Comparison of ENCODE assay signal across 9 cellular contexts in genomic region chr4:89868999-89869589, GRCh38. TPM values are rescaled to one million over a fixed set of nuclear protein-coding genes. Genes with fewer than 3 reads are reported as not detected.
DNase-seq lines count a peak whose midpoint lies in the region; ATAC-seq, FAIRE-seq and TF ChIP-seq lines count a peak whose summit lies in the region.
"Had no signal": no experiment of that assay in that cellular context is flagged by ENCODE, and none has a peak within 500 bp of the region (broad histone marks: within the 10 kb centered on the region; RNA-seq: fewer than 3 reads in every experiment).

No MANE protein-coding gene starts in this region.

- H3K4me3 ChIP-seq in heart left ventricle (no peak overlapping the region), right cardiac atrium (ENCODE audit: low read length) (no peak overlapping the region), SU-DHL-6 (ENCODE audit: insufficient read depth, low read length, poor library complexity, severe bottlenecking) (no peak overlapping the region), upper lobe of right lung (no peak overlapping the region)

- H3F3A ChIP-seq in SU-DHL-6 (ENCODE audit: insufficient read depth) = no peaks in the 10 kb centered on the region

- H4K20me1 ChIP-seq in SU-DHL-6 (ENCODE audit: low read depth, low read length) = no peaks in the 10 kb centered on the region

- H3K9me2 ChIP-seq in SU-DHL-6 (replicated peaks; ENCODE audit: insufficient read depth, low read length) = no peaks in the 10 kb centered on the region

- H3K4me1 ChIP-seq in heart left ventricle (no peaks in the 10 kb centered on the region), right cardiac atrium (ENCODE audit: control insufficient read depth, insufficient read depth, low read length) (no peaks in the 10 kb centered on the region), upper lobe of right lung (no peaks in the 10 kb centered on the region)

- peak; percentile 94 for FAIRE-seq in frontal cortex (lab: Jason Lieb, UNC)

- no peak overlapping the region for H3K4me2 ChIP-seq in SU-DHL-6 (ENCODE audit: low read depth, low read length, poor library complexity, severe bottlenecking)

- no peak for TF ChIP-seq POLR2A in heart left ventricle (IDR thresholded peaks at IDR 0.05)

- ATAC-seq in heart left ventricle = no peak
- ATAC-seq in right cardiac atrium = no peak
- no peak for ATAC-seq in upper lobe of right lung
- no peak for ATAC-seq in HG03354 (IDR thresholded peaks at IDR 0.05; ENCODE audit: poor library complexity, severe bottlenecking, unreplicated experiment)
- ATAC-seq: naive thymus-derived CD4-positive, alpha-beta T cell had no signal

- H3K27me3 ChIP-seq in heart left ventricle = no peaks in the 10 kb centered on the region
- no peaks in the 10 kb centered on the region for H3K27me3 ChIP-seq in right cardiac atrium (ENCODE audit: control insufficient read depth, insufficient read depth)
- H3K27me3 ChIP-seq in SU-DHL-6 (ENCODE audit: low read length) = no peaks in the 10 kb centered on the region
- no peaks in the 10 kb centered on the region for H3K27me3 ChIP-seq in upper lobe of right lung

- H3K36me3 ChIP-seq in heart left ventricle (no peaks in the 10 kb centered on the region), SU-DHL-6 (ENCODE audit: low read length) (no peaks in the 10 kb centered on the region), upper lobe of right lung (no peaks in the 10 kb centered on the region)

- no peak overlapping the region for H2AFZ ChIP-seq in SU-DHL-6 (ENCODE audit: low read depth, low read length, severe bottlenecking)

- no peaks in the 10 kb centered on the region for H3K79me2 ChIP-seq in SU-DHL-6 (ENCODE audit: insufficient read depth, low read length)

- 64 to 69% (median 66%) methylated on average over 2 of the region's 2 CpGs for WGBS in heart left ventricle, 4 donors
- WGBS in right cardiac atrium = 56% methylated on average over 2 of the region's 2 CpGs

- peaks cover 0 to 2% (median 0%) of the 10 kb centered on the region in 12 donors for H3K9me3 ChIP-seq in heart left ventricle
- no peaks in the 10 kb centered on the region for H3K9me3 ChIP-seq in right cardiac atrium (ENCODE audit: control insufficient read depth, low read length)
- H3K9me3 ChIP-seq in SU-DHL-6 (ENCODE audit: insufficient read depth, low read length) = no peaks in the 10 kb centered on the region
- no peaks in the 10 kb centered on the region for H3K9me3 ChIP-seq in upper lobe of right lung

- intact Hi-C loops in heart left ventricle (cut with DNase I) = loop anchor here in 2 of 10 donors (2.0 to 10.0 kb wide), 2 partner anchors 210 to 214 kb away; no protein-coding TSS in a partner anchor
- intact Hi-C loops in right cardiac atrium (cut with DNase I) = loop anchor here in 1 of 4 donors (5.0 kb wide), 1 partner anchor 212 kb away; no protein-coding TSS in a partner anchor
- intact Hi-C loops in upper lobe of right lung (cut with DNase I) = no loop called here

- TF ChIP-seq CTCF in heart left ventricle (IDR thresholded peaks at IDR 0.05) (peak; percentile 22 to 68 (median 48)), SU-DHL-6 (IDR thresholded peaks at IDR 0.05; ENCODE audit: insufficient read depth, low read length, poor library complexity, severe bottlenecking) (peak; percentile 15), upper lobe of right lung (IDR thresholded peaks at IDR 0.05) (peak; percentile 59)

- no peak overlapping the region for H3K9ac ChIP-seq in SU-DHL-6 (ENCODE audit: low read length)

- DNase-seq in heart left ventricle (no peak), right cardiac atrium (no peak), frontal cortex (ENCODE audit: low spot score in 2 of 2) (no peak), upper lobe of right lung (no peak)
- DNase-seq in activated CD4-positive, CD25-positive, alpha-beta regulatory T cell treated with anti-CD3 and anti-CD28 coated beads, Interleukin-2, amount 50 U/mL, for 72 hours = no peak
- no peak for DNase-seq in activated CD4-positive, alpha-beta T cell treated with anti-CD3 and anti-CD28 coated beads, Interleukin-2, amount 50 U/mL, for 1 hour
- DNase-seq: naive thymus-derived CD4-positive, alpha-beta T cell had no signal

- H3K27ac ChIP-seq in heart left ventricle (no peak overlapping the region), right cardiac atrium (ENCODE audit: low read length) (no peak overlapping the region), SU-DHL-6 (ENCODE audit: low read depth, low read length) (no peak overlapping the region), upper lobe of right lung (no peak overlapping the region)

RNA-seq across cellular contexts. Expression of gene MMRN1, which starts 25.6 kb away (rescaled TPM):
- total RNA-seq in heart left ventricle (1 to 10 TPM in 7 of 9 donors, under 1 TPM in 2; 0.14 to 9.9 (median 1.5) TPM), right cardiac atrium (10 to 100 TPM in 1 of 4 donors, 1 to 10 TPM in 3; 3.3 to 14.1 (median 5.5) TPM), frontal cortex (2.4 TPM), upper lobe of right lung (67.4 TPM)
- polyA plus RNA-seq in heart left ventricle (1 to 10 TPM in 1 of 2 donors, under 1 TPM in 1; 0.80 to 1.6 TPM), right cardiac atrium (3.8 TPM)

RNA-seq across cellular contexts. Expression of gene SNCA, which starts 32.1 kb away (rescaled TPM):
- total RNA-seq in heart left ventricle (10 to 100 TPM in 3 of 9 donors, 1 to 10 TPM in 6; 2.5 to 27.9 (median 5.8) TPM), right cardiac atrium (10 to 100 TPM in 1 of 4 donors, 1 to 10 TPM in 3; 6.0 to 13.2 (median 7.4) TPM), frontal cortex (98.6 TPM), upper lobe of right lung (12.1 TPM)
- polyA plus RNA-seq in heart left ventricle (1 to 10 TPM; 2.3 to 3.4 TPM), right cardiac atrium (6.6 TPM)
